9 cellular contexts compared by ENCODE assay signal in genomic region chr7:109844362-109844761, GRCh38.
DNase-seq lines count a peak whose midpoint lies in the region; ATAC-seq and FAIRE-seq lines count a peak whose summit lies in the region.
"Had no signal": no experiment of that assay in that cellular context is flagged by ENCODE, and none has a peak within 500 bp of the region (broad histone marks: within the 10 kb centered on the region; RNA-seq: fewer than 3 reads in every experiment).

No MANE protein-coding gene starts in this region.

- no peaks in the 10 kb centered on the region for H3K9me3 Mint-ChIP-seq in activated CD4-positive, alpha-beta memory T cell treated with anti-CD3 and anti-CD28 coated beads for 36 hours
- H3K9me3 Mint-ChIP-seq in activated T-cell treated with anti-CD3 and anti-CD28 coated beads, Interleukin-2, amount 50 U/mL, for 72 hours = no peaks in the 10 kb centered on the region

- FAIRE-seq in RCC 7860 (lab: Jason Lieb, UNC) = peak; percentile 11

- no peak overlapping the region for H3K4me3 Mint-ChIP-seq in activated CD4-positive, alpha-beta memory T cell treated with anti-CD3 and anti-CD28 coated beads for 36 hours
- H3K4me3 Mint-ChIP-seq in activated T-cell treated with anti-CD3 and anti-CD28 coated beads, Interleukin-2, amount 50 U/mL, for 72 hours = no peak overlapping the region

- POLR2A ChIA-PET in activated CD4-positive, alpha-beta memory T cell treated with anti-CD3 and anti-CD28 coated beads for 36 hours (lab: Charles Lee) = no interaction called here

- DNase-seq in Ammon's horn (ENCODE audit: low spot score) = peak; percentile 40
- peak; percentile 35 for DNase-seq in H4 (ENCODE audit: low spot score)
- DNase-seq in RCC 7860 (ENCODE audit: low spot score) = no peak
- DNase-seq in hepatic stellate cell (ENCODE audit: low spot score) = peak; percentile 3
- no peak for DNase-seq in SHP77 (lab: John Stamatoyannopoulos, UW)
- no peak for DNase-seq in activated CD4-positive, alpha-beta memory T cell treated with anti-CD3 and anti-CD28 coated beads for 36 hours
- DNase-seq in activated T-cell treated with anti-CD3 and anti-CD28 coated beads, Interleukin-2, amount 50 U/mL, for 72 hours = no peak
- DNase-seq: foreskin melanocyte had no signal

- no peaks in the 10 kb centered on the region for H3K36me3 Mint-ChIP-seq in activated CD4-positive, alpha-beta memory T cell treated with anti-CD3 and anti-CD28 coated beads for 36 hours
- no peaks in the 10 kb centered on the region for H3K36me3 Mint-ChIP-seq in activated T-cell treated with anti-CD3 and anti-CD28 coated beads, Interleukin-2, amount 50 U/mL, for 72 hours (ENCODE audit: insufficient read depth in 2 of 2)

- intact Hi-C loops in activated CD4-positive, alpha-beta memory T cell treated with anti-CD3 and anti-CD28 coated beads for 36 hours (cut with micrococcal nuclease) = loop anchor here (10.0 kb wide), 1 partner anchor 1640 kb away; no protein-coding TSS in a partner anchor

- H3K4me1 Mint-ChIP-seq in activated CD4-positive, alpha-beta memory T cell treated with anti-CD3 and anti-CD28 coated beads for 36 hours (ENCODE audit: low read depth) = no peaks in the 10 kb centered on the region
- no peaks in the 10 kb centered on the region for H3K4me1 Mint-ChIP-seq in activated T-cell treated with anti-CD3 and anti-CD28 coated beads, Interleukin-2, amount 50 U/mL, for 72 hours (ENCODE audit: low read depth)

- CTCF ChIA-PET in activated CD4-positive, alpha-beta memory T cell treated with anti-CD3 and anti-CD28 coated beads for 36 hours (lab: Charles Lee) = interaction anchor here (2.9 kb wide), 1 partner anchor 1254 kb away, joined by 13 read pairs; no protein-coding TSS in a partner anchor

- H3K27ac Mint-ChIP-seq in activated CD4-positive, alpha-beta memory T cell treated with anti-CD3 and anti-CD28 coated beads for 36 hours = no peak overlapping the region
- H3K27ac Mint-ChIP-seq in activated T-cell treated with anti-CD3 and anti-CD28 coated beads, Interleukin-2, amount 50 U/mL, for 72 hours = no peak overlapping the region

- no peak for ATAC-seq in GM21576 (IDR thresholded peaks at IDR 0.05; ENCODE audit: unreplicated experiment)
- ATAC-seq in activated T-cell treated with anti-CD3 and anti-CD28 coated beads, Interleukin-2, amount 50 U/mL, for 72 hours (replicated peaks in 1 of 2) = no peak

- no peaks in the 10 kb centered on the region for H3K27me3 Mint-ChIP-seq in activated CD4-positive, alpha-beta memory T cell treated with anti-CD3 and anti-CD28 coated beads for 36 hours
- no peaks in the 10 kb centered on the region for H3K27me3 Mint-ChIP-seq in activated T-cell treated with anti-CD3 and anti-CD28 coated beads, Interleukin-2, amount 50 U/mL, for 72 hours (ENCODE audit: low read depth)

Comparison
In these comparisons a context has a peak if more than half of its experiments do, and no peak if none do; other contexts are left out.
1. DNase-seq: peak in Ammon's horn (single experiment), H4 (single experiment) and hepatic stellate cell (single experiment); none in RCC 7860 (single experiment), SHP77 (0 of 2), activated CD4-positive, alpha-beta memory T cell treated with anti-CD3 and anti-CD28 coated beads for 36 hours (single experiment) and activated T-cell treated with anti-CD3 and anti-CD28 coated beads, Interleukin-2, amount 50 U/mL, for 72 hours (0 of 2).